ENCODE assay signal across 8 cellular contexts in the genomic region with DNA sequence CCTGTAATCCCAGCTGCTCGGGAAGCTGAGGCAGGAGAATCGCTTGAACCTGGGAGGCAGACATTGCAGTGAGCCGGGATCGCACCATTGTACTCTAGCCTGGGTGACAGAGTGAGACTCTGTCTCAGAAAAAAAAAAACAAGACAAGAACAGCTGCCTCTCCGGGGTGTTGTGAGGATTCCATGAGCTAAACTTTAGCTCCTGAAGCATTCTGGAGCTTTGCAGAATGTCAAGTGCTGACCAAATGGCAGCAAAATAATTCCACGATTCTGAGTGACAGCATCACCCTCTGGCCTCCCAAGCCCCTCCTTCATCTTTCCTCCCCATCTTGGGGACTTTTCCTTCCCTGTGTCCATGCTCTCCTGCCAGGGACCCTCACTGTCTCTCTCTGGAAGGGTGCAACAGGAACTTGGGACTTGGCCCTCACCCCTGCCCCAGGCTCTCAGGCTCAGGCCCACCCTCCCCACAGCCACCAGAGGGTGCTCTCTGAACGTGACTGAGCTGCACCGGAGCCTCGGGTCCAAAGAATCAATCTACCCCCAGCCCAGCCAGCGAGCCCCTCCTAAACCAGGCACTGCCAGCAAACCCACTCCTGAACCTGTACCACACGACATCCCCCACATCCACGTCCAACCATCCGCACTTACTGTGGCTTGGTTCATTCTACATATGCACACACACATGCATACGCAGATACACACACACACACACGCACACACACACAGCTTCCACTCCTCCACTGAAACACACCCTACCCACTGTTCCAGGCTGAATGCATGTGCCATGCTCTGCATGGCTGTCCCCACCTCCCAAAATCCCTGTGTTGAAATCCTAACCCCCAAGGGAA. TPM values are rescaled to one million over a fixed set of nuclear protein-coding genes. Genes with fewer than 3 reads are reported as not detected.
A peak's percentile ranks its signal among the peaks of the same experiment; 100 is the strongest.
DNase-seq lines count a peak whose midpoint lies in the region; ATAC-seq and TF ChIP-seq lines count a peak whose summit lies in the region.

No MANE protein-coding gene starts in this region.

- no TSS peak for BruUV-seq in Calu3 (replicated peaks; lab: Mats Ljungman, UMichigan)

- TF ChIP-seq EP300 in upper lobe of left lung (IDR thresholded peaks at IDR 0.05) = no peak

- intact Hi-C loops in Calu3 (cut with micrococcal nuclease; ENCODE audit: unreplicated experiment) = no loop called here

- in situ Hi-C loops in KBM-7 (cut with MboI; ENCODE audit: low pct_unique_long_range_greater_than_20kb, low sequenced_read_pairs) = loop anchor here (10.0 kb wide), 1 partner anchor 93 kb away; no protein-coding TSS in a partner anchor

- peaks cover 8% of the 10 kb centered on the region for H3K36me3 Mint-ChIP-seq in Calu3 (ENCODE audit: insufficient read depth, unreplicated experiment)
- no peaks in the 10 kb centered on the region for H3K36me3 Mint-ChIP-seq in natural killer cell treated with Interleukin-12 subunit alpha and Interleukin-12 subunit beta and Interleukin-15 and Interleukin-18, amount 100 ng/mL, for 72 hours

- CTCF ChIA-PET in Calu3 (lab: Charles Lee) = interaction anchor here (1.0 to 1.5 kb wide), 4 partner anchors 57 to 90 kb away, joined by 3 to 5 read pairs (median 4); no protein-coding TSS in a partner anchor

- ATAC-seq in natural killer cell treated with Interleukin-12 subunit alpha and Interleukin-12 subunit beta and Interleukin-15 and Interleukin-18, amount 100 ng/mL, for 72 hours = peak; percentile 55 to 71
- ATAC-seq in upper lobe of left lung (ENCODE audit: low FRiP score in 2 of 2) = peak in 1 of 2 donors; percentile 24
- no peak for ATAC-seq in HG02759 (IDR thresholded peaks at IDR 0.05; ENCODE audit: unreplicated experiment)
- ATAC-seq in HG03045 (IDR thresholded peaks at IDR 0.05; ENCODE audit: unreplicated experiment) = no peak

- TF ChIP-seq CTCF in Calu3 (IDR thresholded peaks at IDR 0.05; ENCODE audit: unreplicated experiment) (peak; percentile 66), upper lobe of left lung (IDR thresholded peaks at IDR 0.05) (peak; percentile 41 to 74 (median 60))

- 60 to 70% methylated on average over 15 of the region's 15 CpGs for WGBS in upper lobe of left lung, 2 donors

- peak overlapping the region; percentile 49 to 68 (median 61) for H3K27ac ChIP-seq in upper lobe of left lung

- no peaks in the 10 kb centered on the region for H3K9me3 ChIP-seq in upper lobe of left lung

- H3K9me3 Mint-ChIP-seq in Calu3 (ENCODE audit: low read depth, unreplicated experiment) = no peaks in the 10 kb centered on the region
- H3K9me3 Mint-ChIP-seq in natural killer cell treated with Interleukin-12 subunit alpha and Interleukin-12 subunit beta and Interleukin-15 and Interleukin-18, amount 100 ng/mL, for 72 hours = no peaks in the 10 kb centered on the region

- H3K4me3 Mint-ChIP-seq in Calu3 (ENCODE audit: low read depth, unreplicated experiment) = no peak overlapping the region
- H3K4me3 Mint-ChIP-seq in natural killer cell treated with Interleukin-12 subunit alpha and Interleukin-12 subunit beta and Interleukin-15 and Interleukin-18, amount 100 ng/mL, for 72 hours = peak overlapping the region; percentile 80

- peak; percentile 59 for DNase-seq in Calu3
- peak; percentile 59 for DNase-seq in KBM-7
- peak; percentile 73 for DNase-seq in activated CD4-positive, alpha-beta T cell treated with anti-CD3 and anti-CD28 coated beads, Interleukin-2, amount 50 U/mL, for 1 hour
- DNase-seq in effector CD4-positive, alpha-beta T cell = peak; percentile 62
- peak; percentile 67 for DNase-seq in natural killer cell treated with Interleukin-12 subunit alpha and Interleukin-12 subunit beta and Interleukin-15 and Interleukin-18, amount 100 ng/mL, for 72 hours (ENCODE audit: low spot score)
- no peak for DNase-seq in upper lobe of left lung

- peaks cover 13% of the 10 kb centered on the region for H3K4me1 Mint-ChIP-seq in Calu3 (ENCODE audit: low read depth, unreplicated experiment)
- peaks cover 26 to 31% of the 10 kb centered on the region in 2 donors for H3K4me1 Mint-ChIP-seq in natural killer cell treated with Interleukin-12 subunit alpha and Interleukin-12 subunit beta and Interleukin-15 and Interleukin-18, amount 100 ng/mL, for 72 hours (ENCODE audit: low read depth in 2 of 2)

- H3K4me1 ChIP-seq in upper lobe of left lung = peaks cover 13 to 17% (median 14%) of the 10 kb centered on the region in 4 donors

- no peak for TF ChIP-seq POLR2A in upper lobe of left lung (IDR thresholded peaks at IDR 0.05)

- H3K27me3 Mint-ChIP-seq in Calu3 (ENCODE audit: unreplicated experiment) = no peaks in the 10 kb centered on the region
- no peaks in the 10 kb centered on the region for H3K27me3 Mint-ChIP-seq in natural killer cell treated with Interleukin-12 subunit alpha and Interleukin-12 subunit beta and Interleukin-15 and Interleukin-18, amount 100 ng/mL, for 72 hours

- no peaks in the 10 kb centered on the region for H3K36me3 ChIP-seq in upper lobe of left lung

- H3K27me3 ChIP-seq in upper lobe of left lung = no peaks in the 10 kb centered on the region

- H3K4me3 ChIP-seq in upper lobe of left lung = peak overlapping the region in 1 of 4 donors; percentile 3

- no peak overlapping the region for H3K27ac Mint-ChIP-seq in Calu3 (ENCODE audit: unreplicated experiment)
- H3K27ac Mint-ChIP-seq in natural killer cell treated with Interleukin-12 subunit alpha and Interleukin-12 subunit beta and Interleukin-15 and Interleukin-18, amount 100 ng/mL, for 72 hours = peak overlapping the region; percentile 96 to 98

RNA-seq across cellular contexts. Expression of a gene that starts 45.7 kb away (rescaled TPM):
- total RNA-seq in Calu3 (2022) (32.1 and 36.2 TPM in 2 replicates), upper lobe of left lung (10 to 100 TPM in 5 of 6 donors, 1 to 10 TPM in 1; 8.2 to 33.4 (median 26.5) TPM)
- total RNA-seq in natural killer cell treated with Interleukin-12 subunit alpha and Interleukin-12 subunit beta and Interleukin-15 and Interleukin-18, amount 100 ng/mL, for 72 hours = 10 to 100 TPM; 49.5 to 87.5 TPM

Comparison
In these comparisons a context has a peak if more than half of its experiments do, and no peak if none do; other contexts are left out.
1. DNase-seq: peak in Calu3 (single experiment), KBM-7 (single experiment), activated CD4-positive, alpha-beta T cell treated with anti-CD3 and anti-CD28 coated beads, Interleukin-2, amount 50 U/mL, for 1 hour (single experiment), effector CD4-positive, alpha-beta T cell (single experiment) and natural killer cell treated with Interleukin-12 subunit alpha and Interleukin-12 subunit beta and Interleukin-15 and Interleukin-18, amount 100 ng/mL, for 72 hours (single experiment); none in upper lobe of left lung (0 of 2).
2. ATAC-seq: peak in natural killer cell treated with Interleukin-12 subunit alpha and Interleukin-12 subunit beta and Interleukin-15 and Interleukin-18, amount 100 ng/mL, for 72 hours (2 of 2); none in HG02759 (single experiment) and HG03045 (single experiment).